ENCODE assay signal across 24 cellular contexts in genomic region chr4:163139048-163139447, GRCh38. TPM values are rescaled to one million over a fixed set of nuclear protein-coding genes. Genes with fewer than 3 reads are reported as not detected.
DNase-seq lines count a peak whose midpoint lies in the region; ATAC-seq, FAIRE-seq and TF ChIP-seq lines count a peak whose summit lies in the region.
"Had no signal": no experiment of that assay in that cellular context is flagged by ENCODE, and none has a peak within 500 bp of the region (broad histone marks: within the 10 kb centered on the region; RNA-seq: fewer than 3 reads in every experiment).

No MANE protein-coding gene starts in this region.

- H3K36me3 ChIP-seq in mucosa of descending colon (ENCODE audit: low read depth) (no peaks in the 10 kb centered on the region), upper lobe of left lung (peaks cover 0 to 26% (median 3%) of the 10 kb centered on the region in 4 donors)

- H3K4me1 ChIP-seq in mucosa of descending colon (ENCODE audit: low read depth) (peaks cover 8% of the 10 kb centered on the region), upper lobe of left lung (no peaks in the 10 kb centered on the region)
- H3K4me1 ChIP-seq: BE2C, BLaER1 had no signal

- 94 to 96% methylated on average over 2 of the region's 2 CpGs for WGBS in upper lobe of left lung, 2 donors

- ATAC-seq in mucosa of descending colon (peak; percentile 89), GM18868 (IDR thresholded peaks at IDR 0.05; ENCODE audit: unreplicated experiment) (no peak), upper lobe of left lung (ENCODE audit: low FRiP score in 2 of 2) (no peak)
- ATAC-seq: GM12878 had no signal

- no peak for TF ChIP-seq EP300 in upper lobe of left lung (IDR thresholded peaks at IDR 0.05)

- H3K4me3 ChIP-seq in mucosa of descending colon (no peak overlapping the region), upper lobe of left lung (no peak overlapping the region)
- H3K4me3 ChIP-seq: BLaER1, GM12878 had no signal

- peak; percentile 7 for DNase-seq in LoVo (ENCODE audit: low spot score)
- no peak for DNase-seq in mucosa of descending colon
- no peak for DNase-seq in GM19239 (ENCODE audit: insufficient read length, low spot score)
- DNase-seq in upper lobe of left lung, result no peak
- DNase-seq in DMS79 (lab: John Stamatoyannopoulos, UW), result no peak
- DNase-seq: 8988T; ACHN; BE2C; C1 segment of cervical spinal cord; CD4-positive, alpha-beta memory T cell; CD4-positive, CD25-positive, alpha-beta regulatory T cell; CD8-positive, alpha-beta memory T cell; COR-L47; DMS 273 treated with DMSO at 0.1 percent for 48 hours; DMS153; DMS53; DMS79 treated with DMSO at 0.1 percent for 48 hours; GDM1 had no signal

- H3K27me3 ChIP-seq in upper lobe of left lung, result no peaks in the 10 kb centered on the region
- H3K27me3 ChIP-seq: BE2C, BLaER1 had no signal

- no peak for TF ChIP-seq POLR2A in upper lobe of left lung (IDR thresholded peaks at IDR 0.05)

- H3K9me3 ChIP-seq in mucosa of descending colon, result no peaks in the 10 kb centered on the region
- H3K9me3 ChIP-seq in upper lobe of left lung, result no peaks in the 10 kb centered on the region
- H3K9me3 ChIP-seq: BE2C, BLaER1 had no signal

- H3K27ac ChIP-seq in upper lobe of left lung, result no peak overlapping the region
- H3K27ac ChIP-seq: BLaER1 had no signal

- intact Hi-C loops in mucosa of descending colon (cut with DNase I, micrococcal nuclease), result no loop called here

- TF ChIP-seq CTCF in mucosa of descending colon (IDR thresholded peaks at IDR 0.05) (no peak), upper lobe of left lung (IDR thresholded peaks at IDR 0.05) (no peak)

- FAIRE-seq in colon (lab: Jason Lieb, UNC) (peak; percentile 76), GM19239 (lab: Jason Lieb, UNC) (no peak)
- FAIRE-seq: GM12878, GM12892, GM18507 had no signal

RNA-seq across cellular contexts. Expression of gene NAF1, which starts 27.6 kb away (rescaled TPM):
- total RNA-seq in mucosa of descending colon (10 to 100 TPM; 17.0 to 26.5 (median 18.0) TPM), upper lobe of left lung (10 to 100 TPM; 22.6 to 38.4 (median 28.1) TPM)
